ENCODE assay signal across 34 cellular contexts in genomic region chr4:89561051-89561450, GRCh38.
"Had no signal": no experiment of that assay in that cellular context is flagged by ENCODE, and none has a peak within 500 bp of the region (broad histone marks: within the 10 kb centered on the region; RNA-seq: fewer than 3 reads in every experiment).

No MANE protein-coding gene starts in this region.

- DNase-seq: activated CD4-positive, alpha-beta memory T cell treated with anti-CD3 and anti-CD28 coated beads, Interleukin-2, amount 10 ng/mL, durations not matched to agents 7 days and 5 days; activated CD4-positive, alpha-beta T cell treated with anti-CD3 and anti-CD28 coated beads for 1 hour; activated CD4-positive, alpha-beta T cell treated with anti-CD3 and anti-CD28 coated beads for 36 hours; activated CD4-positive, alpha-beta T cell treated with anti-CD3 and anti-CD28 coated beads for 48 hours; activated CD4-positive, alpha-beta T cell treated with anti-CD3 and anti-CD28 coated beads, Interleukin-2, amount 10 ng/mL, durations not matched to agents 7 days and 5 days; activated CD4-positive, alpha-beta T cell treated with anti-CD3 and anti-CD28 coated beads, Interleukin-2, amount 50 U/mL, for 48 hours; activated CD4-positive, CD25-positive, alpha-beta regulatory T cell; activated CD8-positive, alpha-beta memory T cell treated with anti-CD3 and anti-CD28 coated beads for 24 hours; activated CD8-positive, alpha-beta memory T cell treated with anti-CD3 and anti-CD28 coated beads, Interleukin-2, amount 10 ng/mL, durations not matched to agents 7 days and 5 days; activated CD8-positive, alpha-beta memory T cell treated with anti-CD3 and anti-CD28 coated beads, Interleukin-2, amount 50 U/mL, for 48 hours; activated CD8-positive, alpha-beta T cell treated with anti-CD3 and anti-CD28 coated beads, Interleukin-2, amount 10 ng/mL, durations not matched to agents 7 days and 5 days; activated effector memory CD4-positive, alpha-beta T cell treated with Interleukin-2 at 50 U/mL for 16 hours; activated gamma-delta T cell; activated naive CD4-positive, alpha-beta T cell treated with anti-CD3 and anti-CD28 coated beads, Interleukin-2, amount 50 U/mL, for 16 hours; activated naive CD4-positive, alpha-beta T cell treated with Interleukin-2 at 50 U/mL for 16 hours; activated naive CD8-positive, alpha-beta T cell treated with anti-CD3 and anti-CD28 coated beads for 36 hours; activated T-cell treated with anti-CD3 and anti-CD28 coated beads, Interleukin-2, amount 50 U/mL, for 24 hours; activated T-cell treated with anti-CD3 and anti-CD28 coated beads, Interleukin-2, amount 50 U/mL, for 48 hours; adrenal gland; amniotic stem cell; aorta; body of pancreas; brain microvascular endothelial cell; central memory CD4-positive, alpha-beta T cell; T-helper 1 cell; T-helper 2 cell; T-helper 9 cell had no signal

- H3K4me3 ChIP-seq: adrenal gland, body of pancreas, breast epithelium had no signal

- H3K36me3 ChIP-seq: adrenal gland, brain microvascular endothelial cell, breast epithelium had no signal

- H3K36me3 Mint-ChIP-seq: activated CD8-positive, alpha-beta memory T cell treated with anti-CD3 and anti-CD28 coated beads, Interleukin-2, amount 10 ng/mL, durations not matched to agents 7 days and 5 days; activated naive CD4-positive, alpha-beta T cell treated with anti-CD3 and anti-CD28 coated beads, Interleukin-2, amount 50 U/mL, for 72 hours; activated naive CD8-positive, alpha-beta T cell treated with anti-CD3 and anti-CD28 coated beads for 36 hours had no signal

- ATAC-seq: activated CD4-positive, alpha-beta T cell treated with anti-CD3 and anti-CD28 coated beads for 36 hours; activated CD4-positive, CD25-positive, alpha-beta regulatory T cell treated with anti-CD3 and anti-CD28 coated beads, Interleukin-2, amount 50 U/mL, for 24 hours; activated CD8-positive, alpha-beta memory T cell treated with anti-CD3 and anti-CD28 coated beads, Interleukin-2, amount 10 ng/mL, durations not matched to agents 7 days and 5 days; activated CD8-positive, alpha-beta T cell treated with anti-CD3 and anti-CD28 coated beads, Interleukin-2, amount 10 ng/mL, durations not matched to agents 7 days and 5 days; activated naive CD4-positive, alpha-beta T cell treated with anti-CD3 and anti-CD28 coated beads, Interleukin-2, amount 50 U/mL, for 72 hours; body of pancreas had no signal

- H3K4me1 ChIP-seq: adrenal gland, body of pancreas, breast epithelium had no signal

- H3K9me3 Mint-ChIP-seq: activated CD4-positive, alpha-beta memory T cell treated with anti-CD3 and anti-CD28 coated beads, Interleukin-2, amount 10 ng/mL, durations not matched to agents 7 days and 5 days; activated CD4-positive, alpha-beta T cell treated with anti-CD3 and anti-CD28 coated beads, Interleukin-2, amount 10 ng/mL, durations not matched to agents 7 days and 5 days; activated naive CD4-positive, alpha-beta T cell treated with anti-CD3 and anti-CD28 coated beads, Interleukin-2, amount 50 U/mL, for 72 hours; activated naive CD8-positive, alpha-beta T cell treated with anti-CD3 and anti-CD28 coated beads for 36 hours; activated T-cell treated with anti-CD3 and anti-CD28 coated beads, Interleukin-2, amount 50 U/mL, for 24 hours; activated T-helper 2 cell treated with anti-CD3 and anti-CD28 coated beads, Interferon-gamma antibody, Interleukin-2, Interleukin-4, amounts not matched to agents 10 μg/mL and 5 μg/mL and 100 μg/mL, durations not matched to agents 14 hours and 24 hours and 36 hours; T-helper 1 cell treated with Interleukin-12 subunit alpha and Interleukin-12 subunit beta and Interleukin-4 antibody, amounts not matched to agents 30 μg/mL and 1 μg/mL, for 36 hours; T-helper 2 cell treated with Interferon-gamma antibody and Interleukin-4, amounts not matched to agents 5 μg/mL and 100 μg/mL, for 36 hours had no signal

- H3K27me3 ChIP-seq: adrenal gland, body of pancreas, brain microvascular endothelial cell, breast epithelium had no signal

- H3K4me1 Mint-ChIP-seq: activated CD4-positive, alpha-beta T cell treated with anti-CD3 and anti-CD28 coated beads, Interleukin-2, amount 10 ng/mL, durations not matched to agents 7 days and 5 days had no signal

- H3K9me3 ChIP-seq: adrenal gland, body of pancreas, breast epithelium had no signal

- H3K27ac Mint-ChIP-seq: activated CD4-positive, alpha-beta memory T cell treated with anti-CD3 and anti-CD28 coated beads, Interleukin-2, amount 10 ng/mL, durations not matched to agents 7 days and 5 days; activated CD4-positive, alpha-beta T cell treated with anti-CD3 and anti-CD28 coated beads for 36 hours; activated CD4-positive, alpha-beta T cell treated with anti-CD3 and anti-CD28 coated beads, Interleukin-2, amount 10 ng/mL, durations not matched to agents 7 days and 5 days; activated CD8-positive, alpha-beta memory T cell treated with anti-CD3 and anti-CD28 coated beads, Interleukin-2, amount 10 ng/mL, durations not matched to agents 7 days and 5 days; activated CD8-positive, alpha-beta T cell treated with anti-CD3 and anti-CD28 coated beads, Interleukin-2, amount 10 ng/mL, durations not matched to agents 7 days and 5 days; activated naive CD4-positive, alpha-beta T cell treated with anti-CD3 and anti-CD28 coated beads, Interleukin-2, amount 50 U/mL, for 72 hours; activated naive CD8-positive, alpha-beta T cell treated with anti-CD3 and anti-CD28 coated beads for 36 hours; activated T-cell treated with anti-CD3 and anti-CD28 coated beads, Interleukin-2, amount 50 U/mL, for 24 hours; activated T-helper 2 cell treated with anti-CD3 and anti-CD28 coated beads, Interferon-gamma antibody, Interleukin-2, Interleukin-4, amounts not matched to agents 10 μg/mL and 5 μg/mL and 100 μg/mL, durations not matched to agents 14 hours and 24 hours and 36 hours; T-helper 1 cell treated with Interleukin-12 subunit alpha and Interleukin-12 subunit beta and Interleukin-4 antibody, amounts not matched to agents 30 μg/mL and 1 μg/mL, for 36 hours; T-helper 2 cell treated with Interferon-gamma antibody and Interleukin-4, amounts not matched to agents 5 μg/mL and 100 μg/mL, for 36 hours had no signal

- H3K27ac ChIP-seq: adrenal gland, body of pancreas, brain microvascular endothelial cell, breast epithelium, VCaP had no signal

- H3K27me3 Mint-ChIP-seq: activated CD4-positive, alpha-beta memory T cell treated with anti-CD3 and anti-CD28 coated beads, Interleukin-2, amount 10 ng/mL, durations not matched to agents 7 days and 5 days; activated naive CD8-positive, alpha-beta T cell treated with anti-CD3 and anti-CD28 coated beads for 36 hours; activated T-cell treated with anti-CD3 and anti-CD28 coated beads, Interleukin-2, amount 50 U/mL, for 24 hours had no signal

- H3K4me3 Mint-ChIP-seq: activated CD4-positive, alpha-beta memory T cell treated with anti-CD3 and anti-CD28 coated beads, Interleukin-2, amount 10 ng/mL, durations not matched to agents 7 days and 5 days; activated CD4-positive, alpha-beta T cell treated with anti-CD3 and anti-CD28 coated beads for 36 hours; activated CD4-positive, alpha-beta T cell treated with anti-CD3 and anti-CD28 coated beads, Interleukin-2, amount 10 ng/mL, durations not matched to agents 7 days and 5 days; activated CD8-positive, alpha-beta memory T cell treated with anti-CD3 and anti-CD28 coated beads, Interleukin-2, amount 10 ng/mL, durations not matched to agents 7 days and 5 days; activated CD8-positive, alpha-beta T cell treated with anti-CD3 and anti-CD28 coated beads, Interleukin-2, amount 10 ng/mL, durations not matched to agents 7 days and 5 days; activated naive CD8-positive, alpha-beta T cell treated with anti-CD3 and anti-CD28 coated beads for 36 hours; activated T-cell treated with anti-CD3 and anti-CD28 coated beads, Interleukin-2, amount 50 U/mL, for 24 hours; T-helper 1 cell treated with Interleukin-12 subunit alpha and Interleukin-12 subunit beta and Interleukin-4 antibody, amounts not matched to agents 30 μg/mL and 1 μg/mL, for 36 hours; T-helper 2 cell treated with Interferon-gamma antibody and Interleukin-4, amounts not matched to agents 5 μg/mL and 100 μg/mL, for 36 hours had no signal
